1 cellular context compared by ENCODE assay signal in genomic region chr3:125001557-125002413, GRCh38.
TF ChIP-seq lines count a peak whose summit lies in the region.

No MANE protein-coding gene starts in this region.

TF ChIP-seq in HepG2, 621 proteins besides CTCF, POLR2A, EP300 and RAD21 (continued from another document and continues in another):
- TF ChIP-seq FOXC1 (CRISPR knock-in tag; IDR thresholded peaks at IDR 0.05; ENCODE audit: borderline replicate concordance) (no peak; the same call in 1 of the 2 replicates), ZMYM4 (CRISPR knock-in tag; IDR thresholded peaks at IDR 0.05) (peak; percentile 44; the same call in 1 of the 2 replicates), ZBTB3 (CRISPR knock-in tag; IDR thresholded peaks at IDR 0.05; ENCODE audit: borderline replicate concordance, low read depth) (no peak), ARHGAP35 (CRISPR knock-in tag; IDR thresholded peaks at IDR 0.05; ENCODE audit: borderline replicate concordance) (no peak), KAT2B (IDR thresholded peaks at IDR 0.05; ENCODE audit: borderline replicate concordance, low read depth, low read length) (no peak), NCOR1 (IDR thresholded peaks at IDR 0.05; ENCODE audit: borderline replicate concordance, low read length) (peak; percentile 93), SNAI1 (CRISPR knock-in tag; IDR thresholded peaks at IDR 0.05; ENCODE audit: borderline replicate concordance) (0 out of 2 replicates have a peak, but pooled peaks have one; percentile 70), SPEN (CRISPR knock-in tag; IDR thresholded peaks at IDR 0.05; ENCODE audit: low read depth) (no peak; the same call in 1 of the 2 replicates), NR0B2 (CRISPR knock-in tag; IDR thresholded peaks at IDR 0.05) (peak; percentile 62), POGK (CRISPR knock-in tag; conservative IDR thresholded peaks at IDR 0.05) (peak; percentile 66; the same call in 1 of the 2 replicates), NFAT5 (CRISPR knock-in tag; IDR thresholded peaks at IDR 0.05) (no peak), AHDC1 (CRISPR knock-in tag; IDR thresholded peaks at IDR 0.05; ENCODE audit: borderline replicate concordance) (peak; percentile 92), DNMT3B (CRISPR knock-in tag; conservative IDR thresholded peaks at IDR 0.05) (no peak), SP2 (CRISPR knock-in tag; IDR thresholded peaks at IDR 0.05) (no peak), PHB2 (IDR thresholded peaks at IDR 0.05; ENCODE audit: partially characterized antibody) (no peak), FIP1L1 (IDR thresholded peaks at IDR 0.05; ENCODE audit: borderline replicate concordance, insufficient read depth, low read depth, low read length) (no peak), HES4 (CRISPR knock-in tag; IDR thresholded peaks at IDR 0.05; ENCODE audit: borderline replicate concordance) (no peak), ZNF674 (CRISPR knock-in tag; IDR thresholded peaks at IDR 0.05; ENCODE audit: low read depth) (no peak), SRY (CRISPR knock-in tag; IDR thresholded peaks at IDR 0.05) (no peak; the same call in 1 of the 2 replicates), HNRNPH1 (optimal IDR thresholded peaks at IDR 0.05; ENCODE audit: low read depth, low read length) (no peak), MAX (IDR thresholded peaks at IDR 0.05) (peak; percentile 92), RBAK (CRISPR knock-in tag; IDR thresholded peaks at IDR 0.05) (no peak), LBX2 (CRISPR knock-in tag; IDR thresholded peaks at IDR 0.05; ENCODE audit: borderline replicate concordance) (no peak), ZNF616 (CRISPR knock-in tag; IDR thresholded peaks at IDR 0.05; ENCODE audit: low read depth) (no peak), KAT7 (CRISPR knock-in tag; IDR thresholded peaks at IDR 0.05; ENCODE audit: borderline replicate concordance) (0 out of 2 replicates have a peak, but pooled peaks have one; percentile 26), ZNF264 (CRISPR knock-in tag; IDR thresholded peaks at IDR 0.05) (peak; percentile 86), ZFP91 (CRISPR knock-in tag; IDR thresholded peaks at IDR 0.05; ENCODE audit: borderline replicate concordance) (peak; percentile 66; the same call in 1 of the 2 replicates), ZNF639 (CRISPR knock-in tag; conservative IDR thresholded peaks at IDR 0.05) (no peak), SRSF9 (IDR thresholded peaks at IDR 0.05; ENCODE audit: borderline replicate concordance, insufficient read depth, low read depth, low read length, poor library complexity, severe bottlenecking) (no peak), SAP130 (CRISPR knock-in tag; IDR thresholded peaks at IDR 0.05; ENCODE audit: low read depth) (peak; percentile 94), MZF1 (CRISPR knock-in tag; IDR thresholded peaks at IDR 0.05; ENCODE audit: borderline replicate concordance) (no peak), MAFG (CRISPR knock-in tag; IDR thresholded peaks at IDR 0.05) (no peak), TCF7L2 (IDR thresholded peaks at IDR 0.05; ENCODE audit: low read depth, low read length) (peak; percentile 31; the same call in 1 of the 2 replicates), ELK4 (CRISPR knock-in tag; IDR thresholded peaks at IDR 0.05; ENCODE audit: borderline replicate concordance) (no peak), ZNF562 (CRISPR knock-in tag; IDR thresholded peaks at IDR 0.05; ENCODE audit: borderline replicate concordance) (no peak), ZNF672 (CRISPR knock-in tag; IDR thresholded peaks at IDR 0.05) (no peak), ZNF660 (CRISPR knock-in tag; IDR thresholded peaks at IDR 0.05; ENCODE audit: borderline replicate concordance, low read depth) (no peak), ZNF792 (CRISPR knock-in tag; IDR thresholded peaks at IDR 0.05) (peak; percentile 89; the same call in 1 of the 2 replicates), ZNF567 (CRISPR knock-in tag; IDR thresholded peaks at IDR 0.05; ENCODE audit: borderline replicate concordance) (no peak), ZFP37 (CRISPR knock-in tag; IDR thresholded peaks at IDR 0.05; ENCODE audit: borderline replicate concordance) (no peak), SNRNP70 (IDR thresholded peaks at IDR 0.05; ENCODE audit: low read depth, low read length) (no peak), FOXM1 (CRISPR knock-in tag; IDR thresholded peaks at IDR 0.05) (no peak), ZNF180 (CRISPR knock-in tag; IDR thresholded peaks at IDR 0.05; ENCODE audit: borderline replicate concordance, low read depth) (no peak), ZFAT (CRISPR knock-in tag; conservative IDR thresholded peaks at IDR 0.05) (no peak), RFX1 (IDR thresholded peaks at IDR 0.05) (peak; percentile 72; the same call in 1 of the 2 replicates), ZNF260 (CRISPR knock-in tag; IDR thresholded peaks at IDR 0.05; ENCODE audit: borderline replicate concordance, low read depth) (no peak)
